13 cellular contexts compared by ENCODE assay signal in the genomic region with DNA sequence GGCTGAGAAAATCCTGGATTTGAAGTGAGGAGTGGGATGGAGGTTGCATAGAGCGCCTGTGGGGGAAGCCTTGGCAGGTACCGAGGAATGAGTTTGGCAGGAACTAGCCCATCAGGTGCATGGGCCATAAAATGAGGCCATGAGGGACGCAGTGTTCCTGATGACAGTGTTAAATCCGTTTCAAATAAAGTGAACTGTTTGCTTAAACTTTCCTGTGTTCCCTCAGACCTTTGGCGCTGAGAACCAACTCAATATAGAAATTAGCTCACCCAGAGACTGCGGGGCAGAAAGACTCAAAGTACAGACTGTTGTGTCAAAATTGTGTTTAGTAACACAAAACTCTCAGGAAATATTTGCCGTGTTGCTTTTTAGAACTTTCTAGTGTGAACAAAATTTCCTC.
A peak's percentile ranks its signal among the peaks of the same experiment; 100 is the strongest.
DNase-seq lines count a peak whose midpoint lies in the region; ATAC-seq and TF ChIP-seq lines count a peak whose summit lies in the region.
"Had no signal": no experiment of that assay in that cellular context is flagged by ENCODE, and none has a peak within 500 bp of the region (broad histone marks: within the 10 kb centered on the region; RNA-seq: fewer than 3 reads in every experiment).

No MANE protein-coding gene starts in this region.

- peak in 2 of 3 donors; percentile 49 to 52 for DNase-seq in Peyer's patch
- DNase-seq in left lobe of liver (ENCODE audit: low spot score): peak; percentile 74
- peak; percentile 76 for DNase-seq in prostate gland (ENCODE audit: low spot score)
- DNase-seq in CD8-positive, alpha-beta T cell: no peak
- no peak for DNase-seq in NCI-H2107 (lab: John Stamatoyannopoulos, UW)
- DNase-seq in T1000 (lab: John Stamatoyannopoulos, UW): no peak
- DNase-seq: Calu3; CD4-positive, CD25-positive, alpha-beta regulatory T cell; DMS 273 treated with DMSO at 0.1 percent for 48 hours; H9 had no signal

- no peaks in the 10 kb centered on the region for H3K9me3 ChIP-seq in Peyer's patch
- no peaks in the 10 kb centered on the region for H3K9me3 ChIP-seq in prostate gland
- H3K9me3 ChIP-seq in CD8-positive, alpha-beta T cell (ENCODE audit: low read length): no peaks in the 10 kb centered on the region
- H3K9me3 ChIP-seq: BLaER1 had no signal

- 21% methylated on average over 7 of the region's 7 CpGs for whole genome bisulfite sequencing in prostate gland

- no peaks in the 10 kb centered on the region for H3K27me3 Mint-ChIP-seq in CD8-positive, alpha-beta T cell (ENCODE audit: low read depth)
- H3K27me3 Mint-ChIP-seq: CD4-positive, CD25-positive, alpha-beta regulatory T cell had no signal

- TF ChIP-seq CTCF in Peyer's patch (IDR thresholded peaks at IDR 0.05): no peak
- TF ChIP-seq CTCF in prostate gland (IDR thresholded peaks at IDR 0.05): no peak
- no peak for TF ChIP-seq CTCF in CD8-positive, alpha-beta T cell (IDR thresholded peaks at IDR 0.05)

- H3K36me3 Mint-ChIP-seq in CD8-positive, alpha-beta T cell: no peaks in the 10 kb centered on the region
- H3K36me3 Mint-ChIP-seq: CD4-positive, CD25-positive, alpha-beta regulatory T cell; IgD-negative memory B cell had no signal

- H3K36me3 ChIP-seq in Peyer's patch (no peaks in the 10 kb centered on the region), prostate gland (no peaks in the 10 kb centered on the region)
- H3K36me3 ChIP-seq in CD8-positive, alpha-beta T cell (ENCODE audit: insufficient read depth, low read length): no peaks in the 10 kb centered on the region
- H3K36me3 ChIP-seq: BLaER1 had no signal

- H3K4me1 Mint-ChIP-seq in CD8-positive, alpha-beta T cell (ENCODE audit: low read depth): no peaks in the 10 kb centered on the region
- H3K4me1 Mint-ChIP-seq: CD4-positive, CD25-positive, alpha-beta regulatory T cell; GM23338; H9; IgD-negative memory B cell had no signal

- H3K27me3 ChIP-seq in Peyer's patch (no peaks in the 10 kb centered on the region), prostate gland (replicated peaks; ENCODE audit: insufficient read depth) (no peaks in the 10 kb centered on the region)
- no peaks in the 10 kb centered on the region for H3K27me3 ChIP-seq in CD8-positive, alpha-beta T cell (ENCODE audit: insufficient read depth, low read length)
- H3K27me3 ChIP-seq: BLaER1 had no signal

- peaks cover 0 to 6% (median 0%) of the 10 kb centered on the region in 4 donors for H3K4me1 ChIP-seq in Peyer's patch
- H3K4me1 ChIP-seq in prostate gland (replicated peaks): peaks cover 2% of the 10 kb centered on the region
- H3K4me1 ChIP-seq in CD8-positive, alpha-beta T cell (ENCODE audit: insufficient read depth, low read length): no peaks in the 10 kb centered on the region
- H3K4me1 ChIP-seq: BLaER1 had no signal

- no peak overlapping the region for H3K4me3 ChIP-seq in Peyer's patch
- H3K4me3 ChIP-seq in prostate gland: no peak overlapping the region
- H3K4me3 ChIP-seq in CD8-positive, alpha-beta T cell (ENCODE audit: low read depth, low read length): no peak overlapping the region
- H3K4me3 ChIP-seq: BLaER1, GM23338 had no signal

- POLR2A ChIA-PET in CD8-positive, alpha-beta T cell (lab: Charles Lee): no interaction called here

- CTCF ChIA-PET in CD8-positive, alpha-beta T cell (lab: Charles Lee): no interaction called here

- ATAC-seq in left lobe of liver: peak; percentile 89
- ATAC-seq in CD8-positive, alpha-beta T cell: no peak
- ATAC-seq: GM23338 had no signal

- no peak overlapping the region for H3K27ac Mint-ChIP-seq in CD8-positive, alpha-beta T cell
- H3K27ac Mint-ChIP-seq: CD4-positive, CD25-positive, alpha-beta regulatory T cell; GM23338; H9; IgD-negative memory B cell had no signal

- H3K4me3 Mint-ChIP-seq in CD8-positive, alpha-beta T cell: no peak overlapping the region
- H3K4me3 Mint-ChIP-seq: CD4-positive, CD25-positive, alpha-beta regulatory T cell; GM23338; H9; IgD-negative memory B cell had no signal

- TF ChIP-seq POLR2A in Peyer's patch (IDR thresholded peaks at IDR 0.05) (no peak), prostate gland (IDR thresholded peaks at IDR 0.05) (no peak)

- H3K27ac ChIP-seq in Peyer's patch (no peak overlapping the region), prostate gland (peak overlapping the region; percentile 33 to 48)
- no peak overlapping the region for H3K27ac ChIP-seq in CD8-positive, alpha-beta T cell (ENCODE audit: low read depth, low read length)
- H3K27ac ChIP-seq: BLaER1 had no signal

- H3K9me3 Mint-ChIP-seq in CD8-positive, alpha-beta T cell: no peaks in the 10 kb centered on the region
- H3K9me3 Mint-ChIP-seq: GM23338, H9, IgD-negative memory B cell had no signal

- intact Hi-C loops in prostate gland (cut with DNase I): no loop called here
- intact Hi-C loops in CD8-positive, alpha-beta T cell (cut with DNase I, micrococcal nuclease): no loop called here

Comparison
In these comparisons a context has a peak if more than half of its experiments do, and no peak if none do; other contexts are left out.
1. DNase-seq: peak in Peyer's patch (2 of 3), left lobe of liver (single experiment) and prostate gland (single experiment); none in CD8-positive, alpha-beta T cell (0 of 7), NCI-H2107 (single experiment) and T1000 (single experiment).
2. H3K27ac ChIP-seq: peak in prostate gland (2 of 2); none in Peyer's patch (0 of 4) and CD8-positive, alpha-beta T cell (single experiment).